ENCODE assay signal across 19 cellular contexts in genomic region chr17:29127840-29128239, GRCh38. TPM values are rescaled to one million over a fixed set of nuclear protein-coding genes. Genes with fewer than 3 reads are reported as not detected.
DNase-seq lines count a peak whose midpoint lies in the region; ATAC-seq and TF ChIP-seq lines count a peak whose summit lies in the region.
"Had no signal": no experiment of that assay in that cellular context is flagged by ENCODE, and none has a peak within 500 bp of the region (broad histone marks: within the 10 kb centered on the region; RNA-seq: fewer than 3 reads in every experiment).

No MANE protein-coding gene starts in this region.

- H3K4me3 ChIP-seq in left ventricle myocardium inferior: no peak overlapping the region
- H3K4me3 ChIP-seq in neutrophil (ENCODE audit: low read depth in 1 of 2, low read length in 1 of 2): no peak overlapping the region
- H3K4me3 ChIP-seq in esophagus squamous epithelium: no peak overlapping the region
- H3K4me3 ChIP-seq: Peyer's patch, SJSA1 had no signal

- no peak for ATAC-seq in left cardiac atrium
- no peak for ATAC-seq in HG03354 (IDR thresholded peaks at IDR 0.05; ENCODE audit: poor library complexity, severe bottlenecking, unreplicated experiment)
- ATAC-seq: HepG2 had no signal

- intact Hi-C loops in left cardiac atrium (cut with DNase I): no loop called here
- intact Hi-C loops in cardiac septum (cut with DNase I): no loop called here
- intact Hi-C loops in left ventricle myocardium inferior (cut with micrococcal nuclease): no loop called here
- intact Hi-C loops in esophagus squamous epithelium (cut with DNase I): no loop called here

- H3K27me3 ChIP-seq in left ventricle myocardium inferior (ENCODE audit: low read depth) (no peaks in the 10 kb centered on the region), neutrophil (no peaks in the 10 kb centered on the region), esophagus squamous epithelium (no peaks in the 10 kb centered on the region)
- H3K27me3 ChIP-seq: Peyer's patch, SJSA1 had no signal

- POLR2A ChIA-PET in HEK293T (lab: Yijun Ruan, JAX): interaction anchor here (1.1 kb wide), 1 partner anchor 13 kb away, joined by 3 read pairs; no protein-coding TSS in a partner anchor

- no peak for TF ChIP-seq CTCF in left ventricle myocardium inferior (IDR thresholded peaks at IDR 0.05; ENCODE audit: borderline replicate concordance)
- no peak for TF ChIP-seq CTCF in neutrophil (IDR thresholded peaks at IDR 0.05)
- TF ChIP-seq CTCF in esophagus squamous epithelium (IDR thresholded peaks at IDR 0.05): no peak

- CTCF ChIA-PET in HEK293T (lab: Yijun Ruan, JAX): interaction anchor here (0.9 to 3.2 kb wide), 4 partner anchors 11 to 92 kb away, joined by 3 to 30 read pairs (median 4); no protein-coding TSS in a partner anchor

- H3K36me3 ChIP-seq in left ventricle myocardium inferior: peaks cover 25% of the 10 kb centered on the region
- peaks cover 34% of the 10 kb centered on the region for H3K36me3 ChIP-seq in neutrophil
- H3K36me3 ChIP-seq in esophagus squamous epithelium: peaks cover 0 to 38% (median 0%) of the 10 kb centered on the region in 3 donors
- H3K36me3 ChIP-seq: SJSA1 had no signal

- H3K9me3 ChIP-seq in left ventricle myocardium inferior (replicated peaks): no peaks in the 10 kb centered on the region
- H3K9me3 ChIP-seq in neutrophil: no peaks in the 10 kb centered on the region
- H3K9me3 ChIP-seq in esophagus squamous epithelium: no peaks in the 10 kb centered on the region
- H3K9me3 ChIP-seq: Peyer's patch, SJSA1 had no signal

- H3K27ac ChIP-seq in left ventricle myocardium inferior (replicated peaks) (peak overlapping the region; percentile 66), neutrophil (peak overlapping the region; percentile 81), esophagus squamous epithelium (no peak overlapping the region)
- H3K27ac ChIP-seq: Peyer's patch, SJSA1 had no signal

- no peak for TF ChIP-seq POLR2A in esophagus squamous epithelium (IDR thresholded peaks at IDR 0.05)

- peaks cover 90% of the 10 kb centered on the region for H3K4me1 ChIP-seq in left ventricle myocardium inferior
- H3K4me1 ChIP-seq in neutrophil (ENCODE audit: control insufficient read depth in 1 of 2, insufficient read depth in 1 of 2, low read depth in 1 of 2, low read length in 1 of 2): peaks cover 33 to 34% of the 10 kb centered on the region in 2 experiments
- peaks cover 0 to 34% (median 11%) of the 10 kb centered on the region in 3 donors for H3K4me1 ChIP-seq in esophagus squamous epithelium

- WGBS in esophagus squamous epithelium, 2 donors: no CpG with 5 or more reads among the region's 10 CpGs

- DNase-seq in left cardiac atrium (peak; percentile 11), cardiac septum (ENCODE audit: low spot score) (no peak), left ventricle myocardium inferior (no peak), HEK293T (ENCODE audit: extremely low spot score) (no peak), esophagus squamous epithelium (lab: John Stamatoyannopoulos, UW) (no peak)
- DNase-seq: CD4-positive, CD25-positive, alpha-beta regulatory T cell; DMS79; HFFc6; KBM-7; NCI-H1092 treated with DMSO at 0.1 percent for 48 hours; NCI-H146; NCI-H2029; NCI-H345; NCI-H774 had no signal

TF ChIP-seq in HEK293T, 16 proteins besides CTCF, POLR2A, EP300 and RAD21:
- TF ChIP-seq SP1 (IDR thresholded peaks at IDR 0.05) (no peak), ARNT (IDR thresholded peaks at IDR 0.05) (no peak), SUZ12 (IDR thresholded peaks at IDR 0.05) (no peak), FOXK2 (IDR thresholded peaks at IDR 0.05) (no peak), ZNF384 (IDR thresholded peaks at IDR 0.05) (no peak), FOXM1 (IDR thresholded peaks at IDR 0.05; ENCODE audit: borderline replicate concordance) (no peak), ELF4 (IDR thresholded peaks at IDR 0.05) (no peak), TARDBP (IDR thresholded peaks at IDR 0.05) (no peak), PKNOX1 (IDR thresholded peaks at IDR 0.05) (no peak), CTBP1 (IDR thresholded peaks at IDR 0.05; ENCODE audit: borderline replicate concordance) (no peak), BHLHE40 (IDR thresholded peaks at IDR 0.05; ENCODE audit: borderline replicate concordance) (no peak), LEF1 (IDR thresholded peaks at IDR 0.05; ENCODE audit: borderline replicate concordance) (no peak), L3MBTL2 (conservative IDR thresholded peaks at IDR 0.05) (no peak)

RNA-seq across cellular contexts. Expression of gene MYO18A, which starts 52.4 kb away (rescaled TPM):
- total RNA-seq in left cardiac atrium: 100 to 1,000 TPM; 179 to 190 TPM
- 317 TPM for total RNA-seq in cardiac septum
- 397 TPM for total RNA-seq in left ventricle myocardium inferior
- 10 to 100 TPM; 44.0 to 74.9 (median 68.5) TPM for total RNA-seq in esophagus squamous epithelium

Comparison
In these comparisons a context has a peak if more than half of its experiments do, and no peak if none do; other contexts are left out.
1. H3K27ac ChIP-seq: peak in left ventricle myocardium inferior (single experiment) and neutrophil (single experiment); none in esophagus squamous epithelium (0 of 4).